Comparison of ENCODE assay signal across 11 cellular contexts in the genomic region with DNA sequence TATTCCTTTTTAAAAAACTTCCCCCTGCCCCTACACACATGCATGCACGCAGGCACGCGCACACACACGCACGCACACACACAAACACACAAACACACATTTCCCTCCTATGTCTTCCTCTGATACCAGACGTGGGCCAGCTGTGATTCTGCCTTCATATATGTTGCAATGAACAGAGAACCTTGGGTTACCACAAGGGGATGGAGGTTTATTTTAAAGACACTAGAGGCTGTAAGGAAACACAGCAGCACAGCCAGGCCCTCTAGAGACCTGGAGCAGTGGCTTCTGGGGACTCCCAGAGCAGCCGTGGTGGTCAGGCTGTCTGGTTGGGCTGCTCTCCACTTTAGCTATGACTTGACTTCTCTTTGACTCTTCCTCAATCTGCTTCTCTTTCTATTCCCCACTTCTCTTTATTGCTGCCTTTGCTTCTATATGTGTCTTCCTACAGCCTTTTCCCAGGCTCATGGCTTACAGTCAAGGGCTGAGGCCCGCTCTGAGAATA. TPM values are rescaled to one million over a fixed set of nuclear protein-coding genes. Genes with fewer than 3 reads are reported as not detected.
A peak's percentile ranks its signal among the peaks of the same experiment; 100 is the strongest.
DNase-seq lines count a peak whose midpoint lies in the region; ATAC-seq and TF ChIP-seq lines count a peak whose summit lies in the region.
"Had no signal": no experiment of that assay in that cellular context is flagged by ENCODE, and none has a peak within 500 bp of the region (broad histone marks: within the 10 kb centered on the region; RNA-seq: fewer than 3 reads in every experiment).

No MANE protein-coding gene starts in this region.

- no peak overlapping the region for H3K27ac Mint-ChIP-seq in HFFc6
- H3K27ac Mint-ChIP-seq: activated T-cell treated with anti-CD3 and anti-CD28 coated beads, Interleukin-2, amount 50 U/mL, for 24 hours; effector memory CD8-positive, alpha-beta T cell had no signal

- H3K79me2 ChIP-seq in osteoblast (ENCODE audit: insufficient read depth, low read length) = no peaks in the 10 kb centered on the region

- no peak overlapping the region for H3K27ac ChIP-seq in osteoblast (ENCODE audit: low read depth, low read length)

- H4K20me1 ChIP-seq in osteoblast (ENCODE audit: insufficient read depth, low read length) = no peaks in the 10 kb centered on the region

- H3K27me3 Mint-ChIP-seq in HFFc6 (ENCODE audit: insufficient read depth) = peaks cover 20% of the 10 kb centered on the region
- H3K27me3 Mint-ChIP-seq: activated T-cell treated with anti-CD3 and anti-CD28 coated beads, Interleukin-2, amount 50 U/mL, for 24 hours had no signal

- DNase-seq in MV-4-11 (lab: John Stamatoyannopoulos, UW) = peak; percentile 99
- DNase-seq in midbrain (lab: John Stamatoyannopoulos, UW) = peak; percentile 41
- no peak for DNase-seq in posterior vena cava (ENCODE audit: low spot score)
- DNase-seq in HFFc6 = no peak
- no peak for DNase-seq in osteoblast (ENCODE audit: insufficient read length, low spot score, missing footprints)
- no peak for DNase-seq in epidermal melanocyte (ENCODE audit: insufficient read length, low spot score)
- DNase-seq: activated T-cell treated with anti-CD3 and anti-CD28 coated beads, Interleukin-2, amount 50 U/mL, for 24 hours; effector memory CD8-positive, alpha-beta T cell; stimulated activated CD4-positive, alpha-beta T cell treated with anti-CD3 and anti-CD28 coated beads, Interleukin-4, amount 100 ng/mL, for 24 hours had no signal

- no peak for TF ChIP-seq CTCF in HFFc6 (IDR thresholded peaks at IDR 0.05)
- no peak for TF ChIP-seq CTCF in osteoblast (IDR thresholded peaks at IDR 0.05; ENCODE audit: extremely low read depth, low read depth, low read length)

- intact Hi-C loops in posterior vena cava (cut with DNase I) = no loop called here

- no peaks in the 10 kb centered on the region for H3K9me3 Mint-ChIP-seq in HFFc6

- ATAC-seq in GM18870 (IDR thresholded peaks at IDR 0.05; ENCODE audit: unreplicated experiment) (peak; percentile 51), HG02623 (IDR thresholded peaks at IDR 0.05; ENCODE audit: unreplicated experiment) (peak; percentile 63)
- ATAC-seq: effector memory CD8-positive, alpha-beta T cell had no signal

- no peaks in the 10 kb centered on the region for H3K9me3 ChIP-seq in osteoblast (ENCODE audit: low read depth, low read length)

- no peak overlapping the region for H2AFZ ChIP-seq in osteoblast (ENCODE audit: low read length)

- no peaks in the 10 kb centered on the region for H3K4me1 Mint-ChIP-seq in HFFc6 (ENCODE audit: low read depth)

- H3K4me2 ChIP-seq in osteoblast (ENCODE audit: insufficient read depth, low read length) = no peak overlapping the region

- H3K36me3 Mint-ChIP-seq in HFFc6 (ENCODE audit: low read depth) = no peaks in the 10 kb centered on the region

- H3K4me3 ChIP-seq in osteoblast (ENCODE audit: insufficient read depth, low read length) = no peak overlapping the region

- H3K4me3 Mint-ChIP-seq in HFFc6 = no peak overlapping the region
- H3K4me3 Mint-ChIP-seq: activated T-cell treated with anti-CD3 and anti-CD28 coated beads, Interleukin-2, amount 50 U/mL, for 24 hours; effector memory CD8-positive, alpha-beta T cell had no signal

- no peaks in the 10 kb centered on the region for H3K4me1 ChIP-seq in osteoblast (ENCODE audit: insufficient read depth, low read length)

- H3K36me3 ChIP-seq in osteoblast (ENCODE audit: insufficient read depth, low read length) = no peaks in the 10 kb centered on the region

- H3K27me3 ChIP-seq in osteoblast (ENCODE audit: insufficient read depth, low read length) = peaks cover 6% of the 10 kb centered on the region

RNA-seq across cellular contexts. Expression of a gene that starts 3.2 kb away (rescaled TPM):
- total RNA-seq in posterior vena cava = under 1 TPM in 1 of 2 donors, not detected in 1; 0.38 TPM
- not detected for total RNA-seq in HFFc6 (2021; fragmentation: NEBNext Ultra II Directional; extraction: Animal tissue kit (Norgen Biotek cat#: 25700))
- total RNA-seq in osteoblast = under 0.01 TPM in 1 of 2 replicates, not detected in the other

RNA-seq across cellular contexts. Expression of a gene that starts 18.6 kb away (rescaled TPM):
- 10 to 100 TPM; 11.1 to 15.8 TPM for total RNA-seq in posterior vena cava
- total RNA-seq in HFFc6 (2021; fragmentation: NEBNext Ultra II Directional; extraction: Animal tissue kit (Norgen Biotek cat#: 25700)) = under 1 TPM in 2 of 6 experiments, not detected in 4; 0.07 to 0.10 TPM
- total RNA-seq in osteoblast = 2.4 and 3.3 TPM in 2 replicates

Comparison
In these comparisons a context has a peak if more than half of its experiments do, and no peak if none do; other contexts are left out.
1. DNase-seq: peak in MV-4-11 (single experiment) and midbrain (single experiment); none in posterior vena cava (single experiment), HFFc6 (single experiment), osteoblast (single experiment) and epidermal melanocyte (single experiment).